ENCODE assay signal across 8 cellular contexts in genomic region chr10:7260412-7260900, GRCh38.
DNase-seq lines count a peak whose midpoint lies in the region; ATAC-seq, FAIRE-seq and TF ChIP-seq lines count a peak whose summit lies in the region.

No MANE protein-coding gene starts in this region.

- POLR2A ChIA-PET in A549 (lab: Yijun Ruan, JAX) (no interaction called here), GM10248 (lab: Yijun Ruan, JAX) (no interaction called here)

- no peaks in the 10 kb centered on the region for H3K36me3 ChIP-seq in breast epithelium
- H3K36me3 ChIP-seq in keratinocyte (ENCODE audit: control insufficient read depth in 2 of 2, extremely low read depth in 1 of 2, insufficient read depth in 2 of 2, low read length in 2 of 2), result no peaks in the 10 kb centered on the region

- no peak overlapping the region for H3K9ac ChIP-seq in keratinocyte (ENCODE audit: control insufficient read depth, extremely low read depth, insufficient read depth, low read length)

- no peak for TF ChIP-seq POLR2A in A549 (IDR thresholded peaks at IDR 0.05; ENCODE audit: low read length)
- no peak for TF ChIP-seq POLR2A in breast epithelium (IDR thresholded peaks at IDR 0.05)

- peaks cover 62% of the 10 kb centered on the region for H3K4me1 ChIP-seq in A549
- H3K4me1 ChIP-seq in breast epithelium, result no peaks in the 10 kb centered on the region
- H3K4me1 ChIP-seq in keratinocyte (ENCODE audit: control insufficient read depth, extremely low read depth, insufficient read depth, low read length), result peaks cover 20% of the 10 kb centered on the region

- no peaks in the 10 kb centered on the region for H3K9me3 Mint-ChIP-seq in stimulated activated naive CD8-positive, alpha-beta T cell treated with anti-CD3 and anti-CD28 coated beads, Interleukin-15, amount 100 ng/mL, for 72 hours

- H3K79me2 ChIP-seq in keratinocyte (ENCODE audit: control insufficient read depth, insufficient read depth, low read length), result no peaks in the 10 kb centered on the region

- H3K27ac ChIP-seq in A549 (peak overlapping the region; percentile 60 to 84), breast epithelium (peak overlapping the region; percentile 37 to 38), keratinocyte (ENCODE audit: control insufficient read depth, insufficient read depth, low read length) (no peak overlapping the region)

- DNase-seq in A549 (ENCODE audit: low read depth in 1 of 2, low spot score in 1 of 2) (peak; percentile 74 to 88), GM10248 (ENCODE audit: extremely low spot score) (peak; percentile 64), NCI-H82 treated with DMSO at 0.1 percent for 48 hours (lab: John Stamatoyannopoulos, UW; ENCODE audit: unreplicated experiment) (peak; percentile 8), breast epithelium (ENCODE audit: low spot score in 2 of 2) (peak in 1 of 2 donors; percentile 65), keratinocyte (ENCODE audit: low read depth, low spot score) (peak; percentile 2)
- DNase-seq in stimulated activated naive CD8-positive, alpha-beta T cell treated with anti-CD3 and anti-CD28 coated beads, Interleukin-15, amount 100 ng/mL, for 72 hours, result no peak
- no peak for DNase-seq in stimulated activated CD8-positive, alpha-beta memory T cell treated with anti-CD3 and anti-CD28 coated beads, Interleukin-4, amount 100 ng/mL, for 48 hours

- TF ChIP-seq RAD21 in A549 (conservative IDR thresholded peaks at IDR 0.05 in 1 of 2, IDR thresholded peaks at IDR 0.05 in 1 of 2), result peak; percentile 64 to 77

- H3K4me3 ChIP-seq in A549 (no peak overlapping the region), breast epithelium (no peak overlapping the region), keratinocyte (ENCODE audit: control insufficient read depth in 2 of 3, extremely low read depth in 1 of 3, insufficient read depth in 2 of 3, low read depth in 1 of 3, low read length in 3 of 3) (no peak overlapping the region)

- no peaks in the 10 kb centered on the region for H4K20me1 ChIP-seq in keratinocyte (ENCODE audit: control insufficient read depth, extremely low read depth, insufficient read depth, low read length)

- H3K27ac Mint-ChIP-seq in stimulated activated naive CD8-positive, alpha-beta T cell treated with anti-CD3 and anti-CD28 coated beads, Interleukin-15, amount 100 ng/mL, for 72 hours, result peak overlapping the region in 1 of 2 donors; percentile 45

- H3K9me1 ChIP-seq in keratinocyte (ENCODE audit: control insufficient read depth, extremely low read depth, insufficient read depth, low read length), result no peaks in the 10 kb centered on the region

- peak overlapping the region; percentile 10 to 28 for H3K4me3 Mint-ChIP-seq in stimulated activated naive CD8-positive, alpha-beta T cell treated with anti-CD3 and anti-CD28 coated beads, Interleukin-15, amount 100 ng/mL, for 72 hours

- dilution Hi-C loops in keratinocyte (cut with MboI; ENCODE audit: extremely low pct_ligation_motif_present, low sequenced_read_pairs), result no loop called here

- peak overlapping the region; percentile 29 for H3K4me2 ChIP-seq in A549
- H3K4me2 ChIP-seq in keratinocyte (ENCODE audit: control insufficient read depth, extremely low read depth, insufficient read depth, low read depth, low read length), result peak overlapping the region; percentile 1

- H2AFZ ChIP-seq in keratinocyte (ENCODE audit: control insufficient read depth, low read length), result no peak overlapping the region

- H3K27me3 ChIP-seq in breast epithelium (no peaks in the 10 kb centered on the region), keratinocyte (ENCODE audit: control insufficient read depth, extremely low read depth, insufficient read depth, low read length) (no peaks in the 10 kb centered on the region)

- intact Hi-C loops in breast epithelium (cut with DNase I; ENCODE audit: low total_unique reads), result no loop called here

- TF ChIP-seq CTCF in A549 (IDR thresholded peaks at IDR 0.05) (peak; percentile 71), GM10248 (IDR thresholded peaks at IDR 0.05; ENCODE audit: control extremely low read depth, extremely low read depth, low read depth, missing control alignments) (peak; percentile 61), breast epithelium (IDR thresholded peaks at IDR 0.05) (peak; percentile 69 to 86 (median 73)), keratinocyte (optimal IDR thresholded peaks at IDR 0.05 in 1 of 3, IDR thresholded peaks at IDR 0.05 in 1 of 3, conservative IDR thresholded peaks at IDR 0.05 in 1 of 3; ENCODE audit: extremely low read depth in 1 of 3, insufficient read depth in 2 of 3, low read length in 3 of 3) (peak; percentile 43 to 67 (median 64))

- ATAC-seq in A549 (peak; percentile 86 to 87), HG02798 (IDR thresholded peaks at IDR 0.05; ENCODE audit: poor library complexity, unreplicated experiment) (peak; percentile 80)
- ATAC-seq in stimulated activated naive CD8-positive, alpha-beta T cell treated with anti-CD3 and anti-CD28 coated beads, Interleukin-15, amount 100 ng/mL, for 72 hours, result peak; percentile 22

- CTCF ChIA-PET in A549 (lab: Yijun Ruan, JAX) (interaction anchor here (0.6 to 3.5 kb wide), 8 partner anchors 9 to 151 kb away, joined by 3 to 24 read pairs (median 4); no protein-coding TSS in a partner anchor), GM10248 (lab: Yijun Ruan, JAX) (interaction anchor here (0.7 to 3.0 kb wide), 5 partner anchors 10 to 151 kb away, joined by 3 to 13 read pairs (median 6); partner anchors contain the start of gene SFMBT2)

- no peaks in the 10 kb centered on the region for H3K27me3 Mint-ChIP-seq in stimulated activated naive CD8-positive, alpha-beta T cell treated with anti-CD3 and anti-CD28 coated beads, Interleukin-15, amount 100 ng/mL, for 72 hours

- FAIRE-seq in A549 (lab: Jason Lieb, UNC) (peak; percentile 93), keratinocyte (lab: Jason Lieb, UNC) (no peak)

- H3K9me3 ChIP-seq in A549 (no peaks in the 10 kb centered on the region), breast epithelium (no peaks in the 10 kb centered on the region), keratinocyte (ENCODE audit: control insufficient read depth, low read depth, low read length) (no peaks in the 10 kb centered on the region)

- peak; percentile 58 to 83; a peak in 3 of 5 replicates for TF ChIP-seq EP300 in A549 (IDR thresholded peaks at IDR 0.05)

- 18% methylated on average over 3 of the region's 3 CpGs for WGBS in A549 (ENCODE audit: missing lambda C conversion rate)

- H3K4me1 Mint-ChIP-seq in stimulated activated naive CD8-positive, alpha-beta T cell treated with anti-CD3 and anti-CD28 coated beads, Interleukin-15, amount 100 ng/mL, for 72 hours, result peaks cover 58% of the 10 kb centered on the region

TF ChIP-seq in A549, 52 proteins besides CTCF, POLR2A, EP300 and RAD21:
- TF ChIP-seq NPAS2 (CRISPR knock-in tag; IDR thresholded peaks at IDR 0.05; ENCODE audit: borderline replicate concordance), result no peak
- TF ChIP-seq PHF8 (IDR thresholded peaks at IDR 0.05; ENCODE audit: borderline replicate concordance, low read depth), result no peak
- peak; percentile 39; the same call in 1 of the 2 replicates for TF ChIP-seq FOSL2 (IDR thresholded peaks at IDR 0.05)
- TF ChIP-seq FOSL2 (CRISPR knock-in tag; IDR thresholded peaks at IDR 0.05), result peak; percentile 34
- TF ChIP-seq REST (IDR thresholded peaks at IDR 0.05), result no peak
- no peak for TF ChIP-seq KDM5A (IDR thresholded peaks at IDR 0.05)
- peak; percentile 85 for TF ChIP-seq SMC3 (IDR thresholded peaks at IDR 0.05)
- 0 out of 3 replicates have a peak, but pooled peaks have one; percentile 36 for TF ChIP-seq BCL3 (IDR thresholded peaks at IDR 0.05)
- TF ChIP-seq JUNB (IDR thresholded peaks at IDR 0.05), result peak; percentile 80
- peak; percentile 77 for TF ChIP-seq GATA3 (IDR thresholded peaks at IDR 0.05; ENCODE audit: borderline replicate concordance)
- TF ChIP-seq FOXS1 (CRISPR knock-in tag; IDR thresholded peaks at IDR 0.05), result no peak
- peak in 1 of 2 experiments; percentile 66; a peak in 3 of 5 replicates for TF ChIP-seq JUN (IDR thresholded peaks at IDR 0.05)
- TF ChIP-seq CEBPB (IDR thresholded peaks at IDR 0.05), result peak; percentile 86 to 92
TF ChIP-seq in A549: peak in this region for 7.

Comparison
In these comparisons a context has a peak if more than half of its experiments do, and no peak if none do; other contexts are left out.
1. ATAC-seq: peak in every context shown above with its lines; median percentile 86 in A549; 80 in HG02798; 22 in stimulated activated naive CD8-positive, alpha-beta T cell treated with anti-CD3 and anti-CD28 coated beads, Interleukin-15, amount 100 ng/mL, for 72 hours.
2. DNase-seq: peak in A549 (2 of 2), GM10248 (single experiment), NCI-H82 treated with DMSO at 0.1 percent for 48 hours (single experiment) and keratinocyte (single experiment); none in stimulated activated naive CD8-positive, alpha-beta T cell treated with anti-CD3 and anti-CD28 coated beads, Interleukin-15, amount 100 ng/mL, for 72 hours (0 of 2) and stimulated activated CD8-positive, alpha-beta memory T cell treated with anti-CD3 and anti-CD28 coated beads, Interleukin-4, amount 100 ng/mL, for 48 hours (single experiment).
3. Peak in every context shown above with its lines, with median percentiles within 50 percentile points of each other: CTCF ChIP-seq.